ENCODE assay signal across 8 cellular contexts in genomic region chr11:121656333-121657090, GRCh38.
DNase-seq lines count a peak whose midpoint lies in the region; ATAC-seq, FAIRE-seq and TF ChIP-seq lines count a peak whose summit lies in the region.

No MANE protein-coding gene starts in this region.

- H3K23ac ChIP-seq in H1 (ENCODE audit: insufficient read length), result no peak overlapping the region

- H3K27me3 Mint-ChIP-seq in natural killer cell (ENCODE audit: low read depth in 2 of 2), result no peaks in the 10 kb centered on the region

- peaks cover 7% of the 10 kb centered on the region; the same call in 1 of the 2 replicates for H3K23me2 ChIP-seq in H1 (ENCODE audit: low read depth, low read length)

- CTCF ChIA-PET in A549 (lab: Yijun Ruan, JAX) (interaction anchor here (0.7 to 4.9 kb wide), 13 partner anchors 10 to 879 kb away, joined by 3 to 78 read pairs (median 4); no protein-coding TSS in a partner anchor), H1 (lab: Charles Lee; ENCODE audit: partially characterized antibody) (interaction anchor here (0.5 to 7.5 kb wide), 32 partner anchors 8 to 924 kb away, joined by 3 to 75 read pairs (median 6); no protein-coding TSS in a partner anchor)

- peak overlapping the region; percentile 77 for H3K4me3 Mint-ChIP-seq in natural killer cell

- H4K20me1 ChIP-seq in H1 (replicated peaks in 1 of 2; ENCODE audit: control insufficient read depth in 1 of 2, insufficient read depth in 2 of 2, low read length in 2 of 2), result no peaks in the 10 kb centered on the region

- no peak overlapping the region for H2BK120ac ChIP-seq in H1 (replicated peaks; ENCODE audit: low read depth, low read length)

- H3K14ac ChIP-seq in H1 (ENCODE audit: insufficient read length), result no peak overlapping the region

- TF ChIP-seq RAD21 in A549 (conservative IDR thresholded peaks at IDR 0.05 in 1 of 2, IDR thresholded peaks at IDR 0.05 in 1 of 2) (0 out of 5 replicates have a peak, but pooled peaks of 1 of the 2 experiments have one; percentile 12), H1 (IDR thresholded peaks at IDR 0.05 in 1 of 2, conservative IDR thresholded peaks at IDR 0.05 in 1 of 2; ENCODE audit: low read depth in 2 of 2, low read length in 2 of 2) (no peak; a peak in 1 of 4 replicates)

- H3K4me1 Mint-ChIP-seq in natural killer cell, result peaks cover 14 to 23% of the 10 kb centered on the region in 2 donors

- 0 out of 2 replicates have a peak overlapping the region, but pooled peaks have one; percentile 43 for H2AFZ ChIP-seq in H1 (ENCODE audit: low read length)

- peak overlapping the region; percentile 85; the same call in 1 of the 2 replicates for H2BK15ac ChIP-seq in H1 (ENCODE audit: low read length)

- ATAC-seq in A549 (no peak), natural killer cell (no peak), GM18907 (IDR thresholded peaks at IDR 0.05; ENCODE audit: unreplicated experiment) (no peak), GM21825 (IDR thresholded peaks at IDR 0.05; ENCODE audit: unreplicated experiment) (no peak), HG02610 (IDR thresholded peaks at IDR 0.05; ENCODE audit: unreplicated experiment) (no peak)

- peak overlapping the region; percentile 27 to 67 for H3K27ac Mint-ChIP-seq in natural killer cell

- 73% methylated on average over 15 of the region's 18 CpGs for WGBS in A549 (ENCODE audit: missing lambda C conversion rate)
- 83% methylated on average over 18 of the region's 18 CpGs; no CpG with 5 or more reads in 1 of the 2 experiments for WGBS in H1 (ENCODE audit: extremely low coverage in 1 of 2, insufficient coverage in 1 of 2, insufficient read length in 1 of 2, insufficient replicate concordance in 2 of 2, low coverage in 1 of 2, low lambda C conversion rate in 2 of 2, missing lambda C conversion rate in 1 of 2), 2 experiments

- DNase-seq in A549 (ENCODE audit: low read depth in 1 of 2, low spot score in 1 of 2) (no peak), MG63 (no peak), H1 (ENCODE audit: low read depth in 1 of 2, low spot score in 2 of 2) (peak in 1 of 2 experiments; percentile 47), natural killer cell (no peak), OCI-M1 (lab: John Stamatoyannopoulos, UW) (no peak)

- no peak overlapping the region for H2AK5ac ChIP-seq in H1 (ENCODE audit: low read depth, low read length)

- H3K36me3 ChIP-seq in MG63 (no peaks in the 10 kb centered on the region), H1 (ENCODE audit: control insufficient read depth in 2 of 4, insufficient read depth in 4 of 4, low read length in 3 of 4) (no peaks in the 10 kb centered on the region)

- 0 out of 2 replicates have a peak overlapping the region, but pooled peaks have one; percentile 26 for H2BK20ac ChIP-seq in H1 (ENCODE audit: low read length)

- H3K56ac ChIP-seq in H1 (replicated peaks; ENCODE audit: insufficient read length, low read depth, low read length), result no peak overlapping the region

- H3K27ac ChIP-seq in A549, result peak overlapping the region; percentile 79 to 87; a peak in 4 of 6 replicates
- no peak overlapping the region for H3K27ac ChIP-seq in H1 (ENCODE audit: low read depth, low read length)

- H3K9ac ChIP-seq in H1 (replicated peaks in 1 of 4; ENCODE audit: extremely low read depth in 1 of 4, low read depth in 3 of 4, low read length in 3 of 4), result no peak overlapping the region

- peak overlapping the region; percentile 20 for H4K91ac ChIP-seq in H1 (replicated peaks; ENCODE audit: insufficient read length, low read length)

- H3K79me2 ChIP-seq in H1 (ENCODE audit: control insufficient read depth in 1 of 2, insufficient read depth in 2 of 2, low read length in 2 of 2), result no peaks in the 10 kb centered on the region

- peak overlapping the region; percentile 88; the same call in 1 of the 2 replicates for H3K18ac ChIP-seq in H1 (ENCODE audit: extremely low read depth, low read length)

- POLR2A ChIA-PET in A549 (lab: Yijun Ruan, JAX), result no interaction called here
- POLR2A ChIA-PET in H1 (lab: Charles Lee; ENCODE audit: partially characterized antibody), result interaction anchor here (0.9 to 1.7 kb wide), 3 partner anchors 17 to 445 kb away, joined by 3 to 7 read pairs (median 3); no protein-coding TSS in a partner anchor

- H3K4me1 ChIP-seq in A549 (0 out of 3 replicates have a peak, but pooled peaks cover 4% of the 10 kb centered on the region), H1 (replicated peaks in 1 of 4; ENCODE audit: control insufficient read depth in 3 of 4, insufficient read depth in 4 of 4, low read length in 3 of 4) (peaks cover 7 to 13% (median 11%) of the 10 kb centered on the region in 4 experiments)

- 0 out of 2 replicates have a peak overlapping the region, but pooled peaks have one; percentile 12 for H2BK5ac ChIP-seq in H1 (ENCODE audit: low read depth, low read length)

- TF ChIP-seq POLR2A in A549 (IDR thresholded peaks at IDR 0.05; ENCODE audit: low read length), result no peak
- no peak for TF ChIP-seq POLR2A in H1 (IDR thresholded peaks at IDR 0.05; ENCODE audit: control extremely low read depth in 1 of 2, low read depth in 2 of 2, low read length in 2 of 2)

- H3K4me2 ChIP-seq in A549 (peak overlapping the region; percentile 88), H1 (ENCODE audit: insufficient read depth in 1 of 2, low read depth in 2 of 2, low read length in 2 of 2) (peak overlapping the region; percentile 42 to 77; a peak in 3 of 4 replicates)

- FAIRE-seq in A549 (lab: Jason Lieb, UNC), result no peak
- FAIRE-seq in H1 (lab: Jason Lieb, UNC), result no peak

- no peaks in the 10 kb centered on the region for H3K36me3 Mint-ChIP-seq in natural killer cell

- intact Hi-C loops in natural killer cell (cut with micrococcal nuclease), result no loop called here

- 0 out of 3 replicates have a peak overlapping the region, but pooled peaks have one; percentile 48 for H3K4me3 ChIP-seq in A549
- H3K4me3 ChIP-seq in MG63, result peak overlapping the region; percentile 36
- H3K4me3 ChIP-seq in H1 (ENCODE audit: extremely low read depth in 1 of 4, insufficient read depth in 2 of 4, low read depth in 3 of 4, low read length in 4 of 4), result peak overlapping the region in 1 of 4 experiments; percentile 60; a peak in 1 of 8 replicates

- H3K9me3 ChIP-seq in A549 (no peaks in the 10 kb centered on the region), MG63 (no peaks in the 10 kb centered on the region), H1 (ENCODE audit: insufficient read depth in 2 of 2, low read depth in 1 of 2, low read length in 1 of 2) (peaks cover 10 to 13% of the 10 kb centered on the region in 2 experiments; a peak in 3 of 4 replicates)

- H3K79me1 ChIP-seq in H1 (ENCODE audit: low read depth, low read length), result no peaks in the 10 kb centered on the region

- no peaks in the 10 kb centered on the region for H3K9me3 Mint-ChIP-seq in natural killer cell

- H2BK12ac ChIP-seq in H1 (ENCODE audit: low read depth, low read length), result peak overlapping the region; percentile 6; the same call in 1 of the 2 replicates

- H4K8ac ChIP-seq in H1 (ENCODE audit: extremely low read depth, insufficient read depth, low read length), result no peak overlapping the region; the same call in 1 of the 2 replicates

- H4K5ac ChIP-seq in H1 (ENCODE audit: insufficient read length, low read depth, low read length), result no peak overlapping the region

- TF ChIP-seq EP300 in A549 (IDR thresholded peaks at IDR 0.05) (no peak), H1 (IDR thresholded peaks at IDR 0.05; ENCODE audit: borderline replicate concordance in 1 of 2, low read depth in 2 of 2, low read length in 2 of 2) (no peak)

- TF ChIP-seq CTCF in A549 (IDR thresholded peaks at IDR 0.05), result no peak
- no peak for TF ChIP-seq CTCF in H1 (IDR thresholded peaks at IDR 0.05; ENCODE audit: control extremely low read depth in 1 of 3, insufficient read depth in 1 of 3, low read depth in 1 of 3, low read length in 3 of 3)
- no peak for TF ChIP-seq CTCF in natural killer cell (IDR thresholded peaks at IDR 0.05)

- H3K27me3 ChIP-seq in MG63, result no peaks in the 10 kb centered on the region
- H3K27me3 ChIP-seq in H1 (replicated peaks in 1 of 4; ENCODE audit: control insufficient read depth in 3 of 4, extremely low read depth in 1 of 4, insufficient read depth in 3 of 4, low read length in 3 of 4), result no peaks in the 10 kb centered on the region

- H3K4ac ChIP-seq in H1 (replicated peaks; ENCODE audit: insufficient read length, low read depth, low read length), result no peak overlapping the region

TF ChIP-seq in A549, 52 proteins besides CTCF, POLR2A, EP300 and RAD21 (continues in another document):
- TF ChIP-seq JUNB (IDR thresholded peaks at IDR 0.05) (no peak), BHLHE40 (IDR thresholded peaks at IDR 0.05; ENCODE audit: low read depth, low read length) (no peak), PHF8 (IDR thresholded peaks at IDR 0.05; ENCODE audit: borderline replicate concordance, low read depth) (no peak), PBX3 (IDR thresholded peaks at IDR 0.05) (no peak), SMC3 (IDR thresholded peaks at IDR 0.05) (no peak), MAZ (IDR thresholded peaks at IDR 0.05; ENCODE audit: borderline replicate concordance, low read depth, low read length) (no peak), HDAC2 (IDR thresholded peaks at IDR 0.05) (no peak)

TF ChIP-seq in H1, 55 proteins besides CTCF, POLR2A, EP300 and RAD21:
- TF ChIP-seq BACH1 (IDR thresholded peaks at IDR 0.05; ENCODE audit: low read length) (no peak), SIRT6 (IDR thresholded peaks at IDR 0.05; ENCODE audit: low read length) (no peak), RFX5 (IDR thresholded peaks at IDR 0.05; ENCODE audit: borderline replicate concordance, low read depth, low read length) (no peak), BCL11A (IDR thresholded peaks at IDR 0.05; ENCODE audit: low read depth in 2 of 2, low read length in 2 of 2) (no peak), TAF1 (IDR thresholded peaks at IDR 0.05; ENCODE audit: low read depth, low read length) (no peak)
